ENCODE assay signal across 9 cellular contexts in the genomic region with DNA sequence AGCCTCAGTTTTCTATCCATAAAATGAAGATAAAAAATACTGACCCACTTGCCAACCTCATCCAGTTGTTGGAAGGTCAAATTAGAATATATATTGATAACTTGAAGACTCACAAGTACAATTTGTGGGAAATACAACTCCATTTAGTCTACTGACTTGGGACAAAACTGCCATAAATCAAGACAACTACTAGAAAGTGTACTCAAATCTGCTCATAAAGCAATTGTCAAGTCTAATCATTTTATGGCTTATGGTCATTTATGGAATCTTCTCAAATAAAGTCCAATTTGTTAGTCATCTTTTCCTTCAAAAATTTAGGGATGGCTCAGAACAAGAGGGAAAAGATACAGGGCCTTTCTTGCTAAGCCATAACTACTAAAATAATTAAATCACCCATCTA. TPM values are rescaled to one million over a fixed set of nuclear protein-coding genes. Genes with fewer than 3 reads are reported as not detected.
DNase-seq lines count a peak whose midpoint lies in the region; ATAC-seq and TF ChIP-seq lines count a peak whose summit lies in the region.
"Had no signal": no experiment of that assay in that cellular context is flagged by ENCODE, and none has a peak within 500 bp of the region (broad histone marks: within the 10 kb centered on the region; RNA-seq: fewer than 3 reads in every experiment).

No MANE protein-coding gene starts in this region.

- H3K27ac Mint-ChIP-seq in activated CD4-positive, alpha-beta T cell treated with anti-CD3 and anti-CD28 coated beads for 36 hours: peak overlapping the region; percentile 94
- peak overlapping the region; percentile 87 for H3K27ac Mint-ChIP-seq in activated T-helper 17 cell treated with anti-CD3 and anti-CD28 coated beads, Interleukin-2, amount 50 U/mL, for 72 hours

- no peaks in the 10 kb centered on the region for H3K9me3 Mint-ChIP-seq in activated CD4-positive, alpha-beta T cell treated with anti-CD3 and anti-CD28 coated beads for 36 hours (ENCODE audit: low read depth)
- H3K9me3 Mint-ChIP-seq in activated T-helper 17 cell treated with anti-CD3 and anti-CD28 coated beads, Interleukin-2, amount 50 U/mL, for 72 hours: no peaks in the 10 kb centered on the region

- CTCF ChIA-PET in activated CD4-positive, alpha-beta T cell treated with anti-CD3 and anti-CD28 coated beads for 36 hours (lab: Charles Lee): no interaction called here

- ATAC-seq in activated CD4-positive, alpha-beta T cell treated with anti-CD3 and anti-CD28 coated beads for 36 hours: no peak
- ATAC-seq in activated T-helper 17 cell treated with anti-CD3 and anti-CD28 coated beads, Interleukin-2, amount 50 U/mL, for 72 hours (replicated peaks): no peak
- ATAC-seq in left lung: no peak
- ATAC-seq in HG03442 (IDR thresholded peaks at IDR 0.05; ENCODE audit: unreplicated experiment): no peak

- intact Hi-C loops in activated CD4-positive, alpha-beta T cell treated with anti-CD3 and anti-CD28 coated beads for 36 hours (cut with DNase I, micrococcal nuclease): loop anchor here (1.0 to 5.0 kb wide), 3 partner anchors 73 to 561 kb away; no protein-coding TSS in a partner anchor
- intact Hi-C loops in left lung (cut with DNase I) (no loop called here), stomach (cut with DNase I; ENCODE audit: low total_unique reads) (no loop called here)

- TF ChIP-seq POLR2A in stomach (IDR thresholded peaks at IDR 0.05): no peak

- TF ChIP-seq EP300 in stomach (IDR thresholded peaks at IDR 0.05): no peak

- POLR2A ChIA-PET in activated CD4-positive, alpha-beta T cell treated with anti-CD3 and anti-CD28 coated beads for 36 hours (lab: Charles Lee): no interaction called here

- H3K27me3 ChIP-seq in left lung (no peaks in the 10 kb centered on the region), stomach (no peaks in the 10 kb centered on the region)

- H3K4me3 Mint-ChIP-seq in activated CD4-positive, alpha-beta T cell treated with anti-CD3 and anti-CD28 coated beads for 36 hours: peak overlapping the region; percentile 99
- H3K4me3 Mint-ChIP-seq in activated T-helper 17 cell treated with anti-CD3 and anti-CD28 coated beads, Interleukin-2, amount 50 U/mL, for 72 hours: peak overlapping the region; percentile 100

- peak overlapping the region in 1 of 2 donors; percentile 85 for H3K4me3 ChIP-seq in left lung
- peak overlapping the region; percentile 74 to 97 (median 83) for H3K4me3 ChIP-seq in stomach
- H3K4me3 ChIP-seq: lung had no signal

- TF ChIP-seq CTCF in left lung (IDR thresholded peaks at IDR 0.05) (no peak), stomach (IDR thresholded peaks at IDR 0.05) (no peak)

- H3K27ac ChIP-seq in left lung: peak overlapping the region; percentile 99 to 100
- H3K27ac ChIP-seq in stomach: peak overlapping the region in 4 of 5 donors; percentile 95 to 100 (median 100)

- H3K27me3 Mint-ChIP-seq in activated CD4-positive, alpha-beta T cell treated with anti-CD3 and anti-CD28 coated beads for 36 hours: no peaks in the 10 kb centered on the region
- no peaks in the 10 kb centered on the region for H3K27me3 Mint-ChIP-seq in activated T-helper 17 cell treated with anti-CD3 and anti-CD28 coated beads, Interleukin-2, amount 50 U/mL, for 72 hours

- H3K4me1 ChIP-seq in left lung: peaks cover 39 to 77% of the 10 kb centered on the region in 2 donors
- H3K4me1 ChIP-seq in stomach: peaks cover 40 to 75% (median 54%) of the 10 kb centered on the region in 4 donors

- H3K36me3 ChIP-seq in left lung (peaks cover 0 to 21% of the 10 kb centered on the region in 2 donors), stomach (peaks cover 10 to 18% (median 14%) of the 10 kb centered on the region in 4 donors)

- H3K9me3 ChIP-seq in left lung (no peaks in the 10 kb centered on the region), stomach (no peaks in the 10 kb centered on the region)

- H3K36me3 Mint-ChIP-seq in activated CD4-positive, alpha-beta T cell treated with anti-CD3 and anti-CD28 coated beads for 36 hours (ENCODE audit: low read depth): peaks cover 75% of the 10 kb centered on the region
- H3K36me3 Mint-ChIP-seq in activated T-helper 17 cell treated with anti-CD3 and anti-CD28 coated beads, Interleukin-2, amount 50 U/mL, for 72 hours (ENCODE audit: low read depth): peaks cover 100% of the 10 kb centered on the region

- H3K4me1 Mint-ChIP-seq in activated CD4-positive, alpha-beta T cell treated with anti-CD3 and anti-CD28 coated beads for 36 hours: peaks cover 52% of the 10 kb centered on the region
- H3K4me1 Mint-ChIP-seq in activated T-helper 17 cell treated with anti-CD3 and anti-CD28 coated beads, Interleukin-2, amount 50 U/mL, for 72 hours: peaks cover 31% of the 10 kb centered on the region

- no peak for DNase-seq in activated CD4-positive, alpha-beta T cell treated with anti-CD3 and anti-CD28 coated beads for 36 hours
- no peak for DNase-seq in activated CD4-positive, alpha-beta T cell treated with anti-CD3 and anti-CD28 coated beads, Interleukin-2, amount 50 U/mL, for 4 hours
- DNase-seq in left lung: no peak
- DNase-seq in stomach: no peak
- no peak for DNase-seq in NCI-H748 treated with DMSO at 0.1 percent for 48 hours (lab: John Stamatoyannopoulos, UW)
- DNase-seq in NOMO-1 treated with DMSO at 0.1 percent for 48 hours (lab: John Stamatoyannopoulos, UW; ENCODE audit: unreplicated experiment): no peak

RNA-seq across cellular contexts. Expression of a gene that starts 7.0 kb away (rescaled TPM):
- total RNA-seq in activated CD4-positive, alpha-beta T cell treated with anti-CD3 and anti-CD28 coated beads for 36 hours: 100 to 1,000 TPM in 1 of 2 experiments, 10 to 100 TPM in 1; 76.6 to 131 TPM
- 100 to 1,000 TPM; 131 to 648 TPM for total RNA-seq in activated T-helper 17 cell treated with anti-CD3 and anti-CD28 coated beads, Interleukin-2, amount 50 U/mL, for 72 hours
- total RNA-seq in left lung: 100 to 1,000 TPM in 1 of 2 donors, 10 to 100 TPM in 1; 87.9 to 114 TPM
- 100 to 1,000 TPM in 1 of 5 donors, 10 to 100 TPM in 4; 20.5 to 108 (median 33.3) TPM for total RNA-seq in stomach
- 10 to 100 TPM; 39.7 to 47.5 (median 40.2) TPM for polyA plus RNA-seq in stomach

Comparison
In these comparisons a context has a peak if more than half of its experiments do, and no peak if none do; other contexts are left out.
1. intact Hi-C loops: an anchor here in activated CD4-positive, alpha-beta T cell treated with anti-CD3 and anti-CD28 coated beads for 36 hours (1.0 to 5.0 kb wide); none called in left lung and stomach.